In genomic region chr9:4375424-4376195, GRCh38 we compare ENCODE assay signal across 8 cellular contexts.
DNase-seq lines count a peak whose midpoint lies in the region; ATAC-seq and TF ChIP-seq lines count a peak whose summit lies in the region.

No MANE protein-coding gene starts in this region.

- ATAC-seq in HG02973 (IDR thresholded peaks at IDR 0.05; ENCODE audit: unreplicated experiment), result no peak

- peak; percentile 46 for TF ChIP-seq CTCF in astrocyte of the cerebellum (IDR thresholded peaks at IDR 0.05; ENCODE audit: low read depth, low read length, missing control alignments)

- H3K4me3 ChIP-seq in astrocyte of the cerebellum (ENCODE audit: low read depth, low read length), result no peak overlapping the region

- in situ Hi-C loops in Caki2 (cut with HindIII; ENCODE audit: low pct_unique_long_range_greater_than_20kb, low sequenced_read_pairs), result no loop called here
- in situ Hi-C loops in astrocyte of the cerebellum (cut with HindIII; ENCODE audit: low sequenced_read_pairs), result no loop called here

- DNase-seq in Caki2 (ENCODE audit: low read depth) (peak; percentile 8), M059J (ENCODE audit: low read depth) (peak; percentile 65), astrocyte of the cerebellum (ENCODE audit: low read depth) (peak; percentile 33), kidney tubule cell (ENCODE audit: low spot score) (peak; percentile 59)
- no peak for DNase-seq in stimulated activated naive CD4-positive, alpha-beta T cell treated with Interleukin-2 at 50 U/mL for 16 hours (lab: John Stamatoyannopoulos, UW)
- DNase-seq in stimulated activated CD4-positive, alpha-beta T cell treated with anti-CD3 and anti-CD28 coated beads, Interleukin-4, amount 100 ng/mL, for 24 hours, result no peak
- DNase-seq in stimulated activated CD4-positive, alpha-beta T cell treated with anti-CD3 and anti-CD28 coated beads, Interleukin-2, amount 100 ng/mL, for 24 hours, result no peak

Comparison
In these comparisons a context has a peak if more than half of its experiments do, and no peak if none do; other contexts are left out.
1. DNase-seq: peak in Caki2 (single experiment), M059J (single experiment), astrocyte of the cerebellum (single experiment) and kidney tubule cell (single experiment); none in stimulated activated naive CD4-positive, alpha-beta T cell treated with Interleukin-2 at 50 U/mL for 16 hours (single experiment), stimulated activated CD4-positive, alpha-beta T cell treated with anti-CD3 and anti-CD28 coated beads, Interleukin-4, amount 100 ng/mL, for 24 hours (single experiment) and stimulated activated CD4-positive, alpha-beta T cell treated with anti-CD3 and anti-CD28 coated beads, Interleukin-2, amount 100 ng/mL, for 24 hours (0 of 2).